ENCODE assay signal across 26 cellular contexts in genomic region chr12:106743270-106743988, GRCh38.
"Had no signal": no experiment of that assay in that cellular context is flagged by ENCODE, and none has a peak within 500 bp of the region (broad histone marks: within the 10 kb centered on the region; RNA-seq: fewer than 3 reads in every experiment).

No MANE protein-coding gene starts in this region.

- H3K9me3 Mint-ChIP-seq: activated naive CD4-positive, alpha-beta T cell treated with anti-CD3 and anti-CD28 coated beads, Interleukin-2, amount 50 U/mL, for 72 hours; activated naive CD8-positive, alpha-beta T cell treated with anti-CD3 and anti-CD28 coated beads, Interleukin-2, amount 50 U/mL, for 24 hours; activated T-cell treated with anti-CD3 and anti-CD28 coated beads, Interleukin-2, amount 50 U/mL, for 24 hours; activated T-helper 1 cell treated with anti-CD3 and anti-CD28 coated beads, Interleukin-12 subunit alpha, Interleukin-12 subunit beta, Interleukin-2, Interleukin-4 antibody, amounts not matched to agents 30 ng/mL and 10 ng/mL and 1 ng/mL, durations not matched to agents 14 hours and 24 hours and 36 hours had no signal

- H3K27me3 ChIP-seq: Peyer's patch, SJCRH30 had no signal

- H3K4me3 Mint-ChIP-seq: activated CD8-positive, alpha-beta T cell treated with anti-CD3 and anti-CD28 coated beads, Interleukin-2, amount 10 ng/mL, durations not matched to agents 7 days and 5 days; activated naive CD8-positive, alpha-beta T cell treated with anti-CD3 and anti-CD28 coated beads, Interleukin-2, amount 50 U/mL, for 24 hours; activated T-cell treated with anti-CD3 and anti-CD28 coated beads, Interleukin-2, amount 50 U/mL, for 24 hours; activated T-helper 1 cell treated with anti-CD3 and anti-CD28 coated beads, Interleukin-12 subunit alpha, Interleukin-12 subunit beta, Interleukin-2, Interleukin-4 antibody, amounts not matched to agents 30 ng/mL and 10 ng/mL and 1 ng/mL, durations not matched to agents 14 hours and 24 hours and 36 hours had no signal

- H3K9ac ChIP-seq: SK-N-SH had no signal

- DNase-seq: activated CD4-positive, alpha-beta T cell treated with anti-CD3 and anti-CD28 coated beads for 4 hours; activated CD4-positive, alpha-beta T cell treated with anti-CD3 and anti-CD28 coated beads, Interleukin-2, amount 50 U/mL, for 4 hours; activated CD8-positive, alpha-beta memory T cell treated with anti-CD3 and anti-CD28 coated beads, Interleukin-2, amount 50 U/mL, for 48 hours; activated CD8-positive, alpha-beta T cell treated with anti-CD3 and anti-CD28 coated beads, Interleukin-2, amount 10 ng/mL, durations not matched to agents 7 days and 5 days; activated effector memory CD4-positive, alpha-beta T cell treated with Interleukin-2 at 50 U/mL for 16 hours; activated naive CD4-positive, alpha-beta T cell; activated naive CD8-positive, alpha-beta T cell treated with anti-CD3 and anti-CD28 coated beads, Interleukin-2, amount 50 U/mL, for 24 hours; activated T-cell treated with anti-CD3 and anti-CD28 coated beads, Interleukin-2, amount 50 U/mL, for 24 hours; amygdala; NCI-H1048; NCI-H146; NCI-H1930; NCI-H2171; NCI-H2227 treated with DMSO at 0.1 percent for 48 hours; NCI-H446 treated with DMSO at 0.1 percent for 48 hours; NCI-H526 treated with DMSO at 0.1 percent for 48 hours; Peyer's patch; Right ventricle myocardium superior; SJCRH30; SK-N-SH; T-helper 1 cell; WERI-Rb-1 had no signal

- H3K36me3 ChIP-seq: Peyer's patch, SJCRH30, WERI-Rb-1 had no signal

- H3K4me1 ChIP-seq: SJCRH30 had no signal

- H3K36me3 Mint-ChIP-seq: activated naive CD4-positive, alpha-beta T cell treated with anti-CD3 and anti-CD28 coated beads, Interleukin-2, amount 50 U/mL, for 72 hours had no signal

- H3K27ac Mint-ChIP-seq: activated CD8-positive, alpha-beta T cell treated with anti-CD3 and anti-CD28 coated beads, Interleukin-2, amount 10 ng/mL, durations not matched to agents 7 days and 5 days; activated naive CD4-positive, alpha-beta T cell treated with anti-CD3 and anti-CD28 coated beads, Interleukin-2, amount 50 U/mL, for 72 hours; activated naive CD8-positive, alpha-beta T cell treated with anti-CD3 and anti-CD28 coated beads, Interleukin-2, amount 50 U/mL, for 24 hours; activated T-cell treated with anti-CD3 and anti-CD28 coated beads, Interleukin-2, amount 50 U/mL, for 24 hours; activated T-helper 1 cell treated with anti-CD3 and anti-CD28 coated beads, Interleukin-12 subunit alpha, Interleukin-12 subunit beta, Interleukin-2, Interleukin-4 antibody, amounts not matched to agents 30 ng/mL and 10 ng/mL and 1 ng/mL, durations not matched to agents 14 hours and 24 hours and 36 hours had no signal

- H3K27me3 Mint-ChIP-seq: activated naive CD8-positive, alpha-beta T cell treated with anti-CD3 and anti-CD28 coated beads, Interleukin-2, amount 50 U/mL, for 24 hours; activated T-cell treated with anti-CD3 and anti-CD28 coated beads, Interleukin-2, amount 50 U/mL, for 24 hours had no signal

- H3K9me3 ChIP-seq: Peyer's patch, SJCRH30, SK-N-SH had no signal

- H3K27ac ChIP-seq: Peyer's patch, RWPE1, SJCRH30, WERI-Rb-1 had no signal

- H3K4me3 ChIP-seq: K562, Peyer's patch, SJCRH30 had no signal
